Comparison of ENCODE assay signal across 11 cellular contexts in genomic region chr18:48937869-48938750, GRCh38. TPM values are rescaled to one million over a fixed set of nuclear protein-coding genes. Genes with fewer than 3 reads are reported as not detected.
DNase-seq lines count a peak whose midpoint lies in the region; ATAC-seq, FAIRE-seq and TF ChIP-seq lines count a peak whose summit lies in the region.
"Had no signal": no experiment of that assay in that cellular context is flagged by ENCODE, and none has a peak within 500 bp of the region (broad histone marks: within the 10 kb centered on the region; RNA-seq: fewer than 3 reads in every experiment).

No MANE protein-coding gene starts in this region.

- TF ChIP-seq POLR2A in HepG2 (IDR thresholded peaks at IDR 0.05; ENCODE audit: insufficient read depth in 1 of 2, low read depth in 2 of 2, low read length in 2 of 2) = no peak
- TF ChIP-seq POLR2A in right lobe of liver (IDR thresholded peaks at IDR 0.05) = no peak

- no peak overlapping the region for H3K4me2 ChIP-seq in HepG2 (ENCODE audit: low read depth, low read length)

- no peak overlapping the region for H3K9ac ChIP-seq in HepG2 (ENCODE audit: insufficient read depth, low read depth, low read length)

- no peaks in the 10 kb centered on the region for H3K27me3 Mint-ChIP-seq in natural killer cell (ENCODE audit: low read depth in 2 of 2)
- H3K27me3 Mint-ChIP-seq: activated B cell treated with CpG ODN at 0.5 μM for 24 hours had no signal

- H3K27ac ChIP-seq in HepG2 (ENCODE audit: extremely low read length, insufficient read depth, low read length) = peak overlapping the region; percentile 12
- H3K27ac ChIP-seq in right lobe of liver = no peak overlapping the region
- H3K27ac ChIP-seq in cingulate gyrus (ENCODE audit: low read depth, low read length) = peak overlapping the region; percentile 43

- intact Hi-C loops in HepG2 (cut with micrococcal nuclease; ENCODE audit: unreplicated experiment) = no loop called here
- intact Hi-C loops in right lobe of liver (cut with DNase I) = loop anchor here in 1 of 2 donors (10.0 kb wide), 1 partner anchor 153 kb away; no protein-coding TSS in a partner anchor
- intact Hi-C loops in natural killer cell (cut with micrococcal nuclease) = no loop called here

- ATAC-seq in HepG2 (no peak), right lobe of liver (no peak), natural killer cell (no peak)

- no peak for FAIRE-seq in HepG2 (lab: Jason Lieb, UNC)

- H3K36me3 Mint-ChIP-seq in natural killer cell = no peaks in the 10 kb centered on the region

- no TSS peak for BruUV-seq in HepG2 (replicated peaks; lab: Mats Ljungman, UMichigan)

- WGBS in HepG2 (ENCODE audit: low lambda C conversion rate) = 88% methylated on average over 4 of the region's 6 CpGs
- 60% methylated on average over 5 of the region's 6 CpGs for WGBS in right lobe of liver (ENCODE audit: insufficient coverage, low coverage, low lambda C conversion rate, missing lambda C conversion rate)

- POLR2A ChIA-PET in HepG2 (lab: Yijun Ruan, JAX) = interaction anchor here (1.1 kb wide), 1 partner anchor 10 kb away, joined by 5 read pairs; no protein-coding TSS in a partner anchor

- H3K4me3 ChIP-seq in HepG2 (replicated peaks in 1 of 3; ENCODE audit: insufficient read depth in 1 of 3, low read depth in 2 of 3, low read length in 3 of 3) (no peak overlapping the region), right lobe of liver (no peak overlapping the region)

- peak overlapping the region; percentile 51 for H3K4me3 Mint-ChIP-seq in natural killer cell
- H3K4me3 Mint-ChIP-seq: activated B cell treated with CpG ODN at 0.5 μM for 24 hours had no signal

- no peak for TF ChIP-seq EP300 in HepG2 (IDR thresholded peaks at IDR 0.05; ENCODE audit: low read depth in 2 of 2, low read length in 2 of 2)
- TF ChIP-seq EP300 in HepG2 (CRISPR knock-in tag; IDR thresholded peaks at IDR 0.05; ENCODE audit: borderline replicate concordance) = no peak

- no peak for TF ChIP-seq RAD21 in HepG2 (CRISPR knock-in tag; IDR thresholded peaks at IDR 0.05)

- CTCF ChIA-PET in HepG2 (lab: Yijun Ruan, JAX; ENCODE audit: low intra/inter-chr PET ratio, low total read pairs) = no interaction called here

- peaks cover 87 to 95% of the 10 kb centered on the region in 2 donors for H3K4me1 Mint-ChIP-seq in natural killer cell

- no peak overlapping the region for H2AFZ ChIP-seq in HepG2 (ENCODE audit: low read length)

- no peaks in the 10 kb centered on the region for H3K27me3 ChIP-seq in HepG2 (ENCODE audit: control insufficient read depth in 1 of 2, insufficient read depth in 2 of 2, low read length in 2 of 2)
- H3K27me3 ChIP-seq in right lobe of liver = no peaks in the 10 kb centered on the region

- H3K36me3 ChIP-seq in HepG2 (replicated peaks in 1 of 2; ENCODE audit: control insufficient read depth in 1 of 2, insufficient read depth in 2 of 2, low read length in 2 of 2) (peaks cover 16 to 70% of the 10 kb centered on the region in 2 experiments), right lobe of liver (peaks cover 0 to 10% (median under 1%) of the 10 kb centered on the region in 4 donors)

- DNase-seq in HepG2 (ENCODE audit: low spot score) (no peak), right lobe of liver (no peak), natural killer cell (no peak), NOMO-1 treated with DMSO at 0.1 percent for 48 hours (lab: John Stamatoyannopoulos, UW; ENCODE audit: unreplicated experiment) (no peak), hepatic stellate cell (ENCODE audit: low spot score) (no peak), SKM-1 treated with dmso at 0.1 percent for 144 hours (lab: John Stamatoyannopoulos, UW; ENCODE audit: unreplicated experiment) (no peak)
- DNase-seq in activated naive CD4-positive, alpha-beta T cell treated with Interleukin-2 at 50 U/mL for 16 hours = no peak
- DNase-seq: activated B cell treated with CpG ODN at 0.5 μM for 24 hours, amniotic stem cell, NCI-H1048 had no signal

- H3K27ac Mint-ChIP-seq in natural killer cell = peak overlapping the region; percentile 78 to 95
- H3K27ac Mint-ChIP-seq: activated B cell treated with CpG ODN at 0.5 μM for 24 hours had no signal

- no peaks in the 10 kb centered on the region for H3K9me3 Mint-ChIP-seq in natural killer cell
- H3K9me3 Mint-ChIP-seq: activated B cell treated with CpG ODN at 0.5 μM for 24 hours had no signal

- H3K9me3 ChIP-seq in HepG2 (ENCODE audit: low read length) (no peaks in the 10 kb centered on the region), right lobe of liver (no peaks in the 10 kb centered on the region)

- in situ Hi-C loops in HepG2 (cut with HindIII; ENCODE audit: extremely low pct_ligation_motif_present, low pct_unique_long_range_greater_than_20kb) = no loop called here

- no peak for TF ChIP-seq CTCF in HepG2 (CRISPR knock-in tag; IDR thresholded peaks at IDR 0.05)
- TF ChIP-seq CTCF in right lobe of liver (IDR thresholded peaks at IDR 0.05) = no peak
- no peak for TF ChIP-seq CTCF in natural killer cell (IDR thresholded peaks at IDR 0.05)

- peaks cover 99% of the 10 kb centered on the region for H3K79me2 ChIP-seq in HepG2 (ENCODE audit: insufficient read depth, low read length)

- H4K20me1 ChIP-seq in HepG2 (ENCODE audit: insufficient read depth, low read length) = peaks cover 83% of the 10 kb centered on the region

- peaks cover 99% of the 10 kb centered on the region for H3K4me1 ChIP-seq in HepG2 (ENCODE audit: insufficient read depth, low read length)
- H3K4me1 ChIP-seq in right lobe of liver = peaks cover 0 to 79% (median 32%) of the 10 kb centered on the region in 4 donors

TF ChIP-seq in HepG2, 621 proteins besides CTCF, POLR2A, EP300 and RAD21:
- TF ChIP-seq CREBL2 (CRISPR knock-in tag; IDR thresholded peaks at IDR 0.05; ENCODE audit: borderline replicate concordance) (no peak), MLLT10 (CRISPR knock-in tag; IDR thresholded peaks at IDR 0.05) (no peak), ZFP90 (CRISPR knock-in tag; IDR thresholded peaks at IDR 0.05; ENCODE audit: borderline replicate concordance) (no peak), CBX5 (CRISPR knock-in tag; IDR thresholded peaks at IDR 0.05; ENCODE audit: borderline replicate concordance) (0 out of 2 replicates have a peak, but pooled peaks have one; percentile 4)
TF ChIP-seq in HepG2: peak in this region for 1.

RNA-seq across cellular contexts. Expression of gene SMAD7, which starts 12.7 kb away (rescaled TPM):
- 18.7 and 24.7 TPM in 2 replicates for total RNA-seq in HepG2 (2016; rRNA removed; fragmentation: Illumina TruSeq; extraction: Trizol)
- 3.3 TPM in 2 replicates for total RNA-seq in HepG2 (2016; cell fraction: cytosol; rRNA removed; fragmentation: Illumina TruSeq; extraction: Trizol; ENCODE audit: low read depth)
- 17.7 and 26.0 TPM in 2 replicates for total RNA-seq in HepG2 (2016; cell fraction: insoluble cytoplasmic fraction; rRNA removed; fragmentation: Illumina TruSeq; extraction: Trizol)
- total RNA-seq in HepG2 (2016; cell fraction: membrane; rRNA removed; fragmentation: Illumina TruSeq; extraction: Trizol) = 12.5 and 14.2 TPM in 2 replicates
- 22.7 and 23.8 TPM in 2 replicates for total RNA-seq in HepG2 (2016; cell fraction: nucleus; rRNA removed; fragmentation: Illumina TruSeq; extraction: Trizol)
- 15.8 and 17.4 TPM in 2 replicates for polyA plus RNA-seq in HepG2 (2011; rRNA removed)
- polyA plus RNA-seq in HepG2 (2011; cell fraction: cytosol; rRNA removed) = 15.1 and 16.9 TPM in 2 replicates
- 16.5 and 25.6 TPM in 2 replicates for polyA plus RNA-seq in HepG2 (2011; cell fraction: nucleus; rRNA removed)
- 5.6 and 8.5 TPM in 2 replicates for polyA plus RNA-seq in HepG2 (2012)
- polyA plus RNA-seq in HepG2 (2016; cell fraction: cytosol; fragmentation: Illumina TruSeq; extraction: Trizol; ENCODE audit: low read depth) = 1.4 and 2.1 TPM in 2 replicates
- polyA plus RNA-seq in HepG2 (2016; cell fraction: insoluble cytoplasmic fraction; fragmentation: Illumina TruSeq; extraction: Trizol; ENCODE audit: low read depth) = 15.7 and 17.1 TPM in 2 replicates
- polyA plus RNA-seq in HepG2 (2016; cell fraction: membrane; fragmentation: Illumina TruSeq; extraction: Trizol; ENCODE audit: low read depth) = 4.9 TPM in 2 replicates
- polyA plus RNA-seq in HepG2 (2016; cell fraction: nucleus; fragmentation: Illumina TruSeq; extraction: Trizol; ENCODE audit: insufficient read depth, low read depth) = 40.0 and 43.9 TPM in 2 replicates
- polyA minus RNA-seq in HepG2 (2011; rRNA and poly(A)+ RNA removed; ENCODE audit: low replicate concordance) = 38.7 and 47.8 TPM in 2 replicates
- polyA minus RNA-seq in HepG2 (2011; cell fraction: cytosol; rRNA and poly(A)+ RNA removed) = 11.5 and 17.8 TPM in 2 replicates
- polyA minus RNA-seq in HepG2 (2011; cell fraction: nucleus; rRNA and poly(A)+ RNA removed) = 14.8 and 26.3 TPM in 2 replicates
- 10 to 100 TPM in 4 of 6 experiments, 1 to 10 TPM in 2; 8.2 to 13.5 (median 11.0) TPM for total RNA-seq in right lobe of liver
- 100 to 1,000 TPM; 127 to 204 (median 182) TPM for total RNA-seq in natural killer cell

Comparison
In these comparisons a context has a peak if more than half of its experiments do, and no peak if none do; other contexts are left out.
1. H3K27ac ChIP-seq: peak in HepG2 (single experiment) and cingulate gyrus (single experiment); none in right lobe of liver (0 of 3).